Comparison of ENCODE assay signal across 15 cellular contexts in genomic region chr11:61679301-61679700, GRCh38. TPM values are rescaled to one million over a fixed set of nuclear protein-coding genes. Genes with fewer than 3 reads are reported as not detected.
DNase-seq lines count a peak whose midpoint lies in the region; ATAC-seq and TF ChIP-seq lines count a peak whose summit lies in the region.
"Had no signal": no experiment of that assay in that cellular context is flagged by ENCODE, and none has a peak within 500 bp of the region (broad histone marks: within the 10 kb centered on the region; RNA-seq: fewer than 3 reads in every experiment).

No MANE protein-coding gene starts in this region.

- H2BK20ac ChIP-seq in H9 (ENCODE audit: low read depth, low read length, poor library complexity, severe bottlenecking), result no peak overlapping the region

- no peak overlapping the region for H3K4ac ChIP-seq in H9 (ENCODE audit: low read depth, low read length)

- no CpG with 5 or more reads among the region's 9 CpGs for WGBS in H9 (ENCODE audit: extremely low coverage, insufficient read length, low lambda C conversion rate)

- H3K4me3 Mint-ChIP-seq in CD14-positive monocyte (peak overlapping the region; percentile 48 to 80), H9 (peak overlapping the region; percentile 10 to 45; a peak in 3 of 5 replicates), naive B cell (peak overlapping the region in 6 of 8 donors; percentile 37 to 67 (median 64))
- peak overlapping the region; percentile 38 for H3K4me3 Mint-ChIP-seq in activated T-helper 1 cell treated with anti-CD3 and anti-CD28 coated beads, Interleukin-12 subunit alpha, Interleukin-12 subunit beta, Interleukin-2, Interleukin-4 antibody, amounts not matched to agents 30 ng/mL and 10 ng/mL and 1 ng/mL, durations not matched to agents 14 hours and 24 hours and 36 hours
- H3K4me3 Mint-ChIP-seq: memory B cell had no signal

- H3K23me2 ChIP-seq in H9 (ENCODE audit: insufficient read length, low read depth, low read length, poor library complexity, severe bottlenecking), result no peaks in the 10 kb centered on the region

- H4K20me1 ChIP-seq in H9 (ENCODE audit: control insufficient read depth, insufficient read depth, insufficient read length), result no peaks in the 10 kb centered on the region

- H3K4me1 ChIP-seq in H9 (ENCODE audit: insufficient read depth, low read length), result no peaks in the 10 kb centered on the region; the same call in 1 of the 2 replicates

- no peak overlapping the region for H3K14ac ChIP-seq in H9 (ENCODE audit: insufficient read depth, low read length)

- no peak overlapping the region for H2BK15ac ChIP-seq in H9 (ENCODE audit: low read depth, low read length)

- H2BK12ac ChIP-seq in H9 (ENCODE audit: insufficient read length, low read depth, low read length), result no peak overlapping the region

- no peaks in the 10 kb centered on the region for H3K79me1 ChIP-seq in H9 (ENCODE audit: insufficient read depth, low read depth, low read length, poor library complexity, severe bottlenecking)

- no peak overlapping the region for H2BK5ac ChIP-seq in H9 (ENCODE audit: insufficient read length, low read length)

- H3K9ac ChIP-seq in H9 (ENCODE audit: extremely low read depth, insufficient read length, low read length), result no peak overlapping the region

- DNase-seq in CD14-positive monocyte (ENCODE audit: low spot score), result no peak
- DNase-seq in H9, result no peak
- DNase-seq in activated T-helper 1 cell treated with anti-CD3 and anti-CD28 coated beads, Interleukin-12 subunit alpha, Interleukin-12 subunit beta, Interleukin-2, Interleukin-4 antibody, amounts not matched to agents 30 ng/mL and 10 ng/mL and 1 ng/mL, durations not matched to agents 14 hours and 24 hours and 36 hours (ENCODE audit: low spot score), result no peak
- DNase-seq in naive B cell, result no peak
- no peak for DNase-seq in DMS 273 treated with DMSO at 0.1 percent for 48 hours (lab: John Stamatoyannopoulos, UW)
- DNase-seq in stimulated activated CD4-positive, alpha-beta T cell treated with anti-CD3 and anti-CD28 coated beads, Interleukin-4, amount 100 ng/mL, for 1 hour, result no peak
- DNase-seq: effector CD4-positive, alpha-beta T cell; NCI-H1105 treated with DMSO at 0.1 percent for 48 hours; T-helper 2 cell had no signal

- no peak overlapping the region for H3T11ph ChIP-seq in H9 (ENCODE audit: low read length)

- H3K56ac ChIP-seq in H9 (ENCODE audit: insufficient read length, low read depth, low read length), result no peak overlapping the region

- H3K4me1 Mint-ChIP-seq in CD14-positive monocyte (peaks cover 10% of the 10 kb centered on the region), H9 (peaks cover 14 to 26% of the 10 kb centered on the region in 2 experiments), naive B cell (peaks cover 4 to 7% (median 5%) of the 10 kb centered on the region in 3 donors)
- H3K4me1 Mint-ChIP-seq in activated T-helper 1 cell treated with anti-CD3 and anti-CD28 coated beads, Interleukin-12 subunit alpha, Interleukin-12 subunit beta, Interleukin-2, Interleukin-4 antibody, amounts not matched to agents 30 ng/mL and 10 ng/mL and 1 ng/mL, durations not matched to agents 14 hours and 24 hours and 36 hours (ENCODE audit: low read depth), result no peaks in the 10 kb centered on the region

- no peak overlapping the region for H3K27ac ChIP-seq in H9 (ENCODE audit: insufficient read length, low read depth, low read length)
- H3K27ac ChIP-seq: suprapubic skin had no signal

- H4K91ac ChIP-seq in H9 (ENCODE audit: insufficient read length, low read depth, low read length), result no peak overlapping the region

- H3K23ac ChIP-seq in H9 (ENCODE audit: insufficient read length, low read depth, low read length), result no peak overlapping the region

- no peak overlapping the region for H2BK120ac ChIP-seq in H9 (ENCODE audit: low read depth, low read length, poor library complexity, severe bottlenecking)

- H3K27me3 Mint-ChIP-seq in CD14-positive monocyte (ENCODE audit: low read depth in 3 of 3) (peaks cover 3 to 26% (median 13%) of the 10 kb centered on the region in 3 donors), H9 (ENCODE audit: low read depth) (peaks cover 25% of the 10 kb centered on the region), naive B cell (peaks cover 16 to 50% (median 48%) of the 10 kb centered on the region in 3 donors)
- H3K27me3 Mint-ChIP-seq in activated T-helper 1 cell treated with anti-CD3 and anti-CD28 coated beads, Interleukin-12 subunit alpha, Interleukin-12 subunit beta, Interleukin-2, Interleukin-4 antibody, amounts not matched to agents 30 ng/mL and 10 ng/mL and 1 ng/mL, durations not matched to agents 14 hours and 24 hours and 36 hours (ENCODE audit: insufficient read depth), result peaks cover 39% of the 10 kb centered on the region

- H3K4me2 ChIP-seq in H9 (ENCODE audit: insufficient read depth, insufficient read length, low read length), result no peak overlapping the region

- H3K9me3 Mint-ChIP-seq in CD14-positive monocyte (peaks cover 0 to 7% (median 0%) of the 10 kb centered on the region in 7 donors), H9 (no peaks in the 10 kb centered on the region; a peak in 1 of 5 replicates), naive B cell (peaks cover 0 to 2% (median 0%) of the 10 kb centered on the region in 7 donors)
- H3K9me3 Mint-ChIP-seq in activated T-helper 1 cell treated with anti-CD3 and anti-CD28 coated beads, Interleukin-12 subunit alpha, Interleukin-12 subunit beta, Interleukin-2, Interleukin-4 antibody, amounts not matched to agents 30 ng/mL and 10 ng/mL and 1 ng/mL, durations not matched to agents 14 hours and 24 hours and 36 hours, result no peaks in the 10 kb centered on the region
- H3K9me3 Mint-ChIP-seq: activated T-helper 17 cell treated with anti-CD3 and anti-CD28 coated beads, Interleukin-2, amount 50 U/mL, for 72 hours had no signal

- H2AK5ac ChIP-seq in H9 (ENCODE audit: insufficient read length, low read length), result no peak overlapping the region

- H4K5ac ChIP-seq in H9 (ENCODE audit: insufficient read length, low read depth, low read length), result no peak overlapping the region

- no peaks in the 10 kb centered on the region for H3K79me2 ChIP-seq in H9 (ENCODE audit: insufficient read depth, low read length)

- H4K8ac ChIP-seq in H9 (replicated peaks; ENCODE audit: insufficient read length, low read depth, low read length), result no peak overlapping the region

- H3K18ac ChIP-seq in H9 (ENCODE audit: insufficient read length, low read depth, low read length), result no peak overlapping the region

- H3K36me3 Mint-ChIP-seq in CD14-positive monocyte, result peaks cover 0 to 4% of the 10 kb centered on the region in 2 donors
- H3K36me3 Mint-ChIP-seq in H9 (ENCODE audit: insufficient read depth in 1 of 3, low read depth in 3 of 3), result peaks cover 0 to 1% (median 0%) of the 10 kb centered on the region in 3 experiments; a peak in 2 of 7 replicates
- no peaks in the 10 kb centered on the region for H3K36me3 Mint-ChIP-seq in activated T-helper 1 cell treated with anti-CD3 and anti-CD28 coated beads, Interleukin-12 subunit alpha, Interleukin-12 subunit beta, Interleukin-2, Interleukin-4 antibody, amounts not matched to agents 30 ng/mL and 10 ng/mL and 1 ng/mL, durations not matched to agents 14 hours and 24 hours and 36 hours (ENCODE audit: low read depth)
- no peaks in the 10 kb centered on the region for H3K36me3 Mint-ChIP-seq in naive B cell
- H3K36me3 Mint-ChIP-seq: memory B cell had no signal

- intact Hi-C loops in CD14-positive monocyte (cut with micrococcal nuclease), result loop anchor here in 1 of 2 donors (5.0 kb wide), 1 partner anchor 38 kb away; no protein-coding TSS in a partner anchor
- intact Hi-C loops in activated T-helper 1 cell treated with anti-CD3 and anti-CD28 coated beads, Interleukin-12 subunit alpha, Interleukin-12 subunit beta, Interleukin-2, Interleukin-4 antibody, amounts not matched to agents 30 ng/mL and 10 ng/mL and 1 ng/mL, durations not matched to agents 14 hours and 24 hours and 36 hours (cut with micrococcal nuclease), result no loop called here

- H2AFZ ChIP-seq in H9 (ENCODE audit: low read length), result no peak overlapping the region

- H3K27ac Mint-ChIP-seq in CD14-positive monocyte (peak overlapping the region; percentile 73 to 93 (median 88)), H9 (peak overlapping the region in 1 of 3 experiments; percentile 66; a peak in 1 of 7 replicates), naive B cell (no peak overlapping the region)
- H3K27ac Mint-ChIP-seq in activated T-helper 1 cell treated with anti-CD3 and anti-CD28 coated beads, Interleukin-12 subunit alpha, Interleukin-12 subunit beta, Interleukin-2, Interleukin-4 antibody, amounts not matched to agents 30 ng/mL and 10 ng/mL and 1 ng/mL, durations not matched to agents 14 hours and 24 hours and 36 hours, result no peak overlapping the region
- H3K27ac Mint-ChIP-seq: activated T-helper 17 cell treated with anti-CD3 and anti-CD28 coated beads, Interleukin-2, amount 50 U/mL, for 72 hours; memory B cell had no signal

- H3K27me3 ChIP-seq in H9 (ENCODE audit: insufficient read depth, low read length), result no peaks in the 10 kb centered on the region; the same call in 1 of the 2 replicates

- ATAC-seq in naive B cell (ENCODE audit: low read depth in 2 of 2) (no peak), HG03442 (IDR thresholded peaks at IDR 0.05; ENCODE audit: unreplicated experiment) (no peak), GM19397 (IDR thresholded peaks at IDR 0.05; ENCODE audit: unreplicated experiment) (no peak)

- no peak for TF ChIP-seq CTCF in CD14-positive monocyte (IDR thresholded peaks at IDR 0.05)
- TF ChIP-seq CTCF in H9 (conservative IDR thresholded peaks at IDR 0.05), result no peak

- no peaks in the 10 kb centered on the region for H3K9me3 ChIP-seq in H9 (ENCODE audit: control insufficient read depth, low read depth, low read length)
- H3K9me3 ChIP-seq: prostate gland, suprapubic skin had no signal

RNA-seq across cellular contexts. Expression of gene DAGLA, which starts 0.9 kb away (rescaled TPM):
- polyA plus RNA-seq in CD14-positive monocyte (under 1 TPM; 0.16 to 0.73 TPM), naive B cell (ENCODE audit: low read depth in 6 of 6) (not detected)
- 4.3 and 4.5 TPM in 2 replicates for total RNA-seq in H9 (2021)
- total RNA-seq in activated T-helper 1 cell treated with anti-CD3 and anti-CD28 coated beads, Interleukin-12 subunit alpha, Interleukin-12 subunit beta, Interleukin-2, Interleukin-4 antibody, amounts not matched to agents 30 ng/mL and 10 ng/mL and 1 ng/mL, durations not matched to agents 14 hours and 24 hours and 36 hours, result 0.18 and 0.20 TPM in 2 replicates

Comparison
In these comparisons a context has a peak if more than half of its experiments do, and no peak if none do; other contexts are left out.
1. H3K27ac Mint-ChIP-seq: peak in CD14-positive monocyte (7 of 7); none in activated T-helper 1 cell treated with anti-CD3 and anti-CD28 coated beads, Interleukin-12 subunit alpha, Interleukin-12 subunit beta, Interleukin-2, Interleukin-4 antibody, amounts not matched to agents 30 ng/mL and 10 ng/mL and 1 ng/mL, durations not matched to agents 14 hours and 24 hours and 36 hours (single experiment) and naive B cell (0 of 6).
2. Peak in every context shown above with its lines, with median percentiles within 50 percentile points of each other: H3K4me3 Mint-ChIP-seq.